Comparison of ENCODE assay signal across 9 cellular contexts in the genomic region with DNA sequence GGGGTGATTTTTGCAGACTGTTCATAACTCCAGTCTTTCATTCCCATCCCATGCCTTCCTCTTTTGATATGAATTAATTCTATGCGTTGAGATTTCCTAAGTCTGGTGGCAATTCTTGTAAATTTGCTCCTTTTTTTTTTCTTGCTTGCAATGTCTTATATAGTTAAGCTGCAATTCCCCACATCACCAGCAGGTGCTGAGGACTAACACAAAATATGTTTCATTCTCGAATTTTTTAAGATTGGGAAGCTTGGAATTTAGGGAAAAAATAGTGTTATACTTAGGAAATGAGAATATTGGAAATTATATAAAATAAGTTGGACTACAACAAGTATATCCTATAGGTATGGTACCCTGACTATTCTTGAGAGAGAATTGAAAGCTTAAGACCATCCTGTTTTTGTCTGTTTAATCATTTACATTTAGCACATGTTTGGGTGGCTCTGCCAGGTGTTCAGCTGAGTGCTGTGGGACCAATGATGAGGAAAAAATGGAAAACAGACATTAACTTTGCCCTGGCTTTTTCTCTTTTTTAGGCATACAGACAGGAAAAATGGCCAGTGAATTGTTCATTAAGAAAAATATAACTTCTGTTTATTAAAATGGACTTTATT. TPM values are rescaled to one million over a fixed set of nuclear protein-coding genes. Genes with fewer than 3 reads are reported as not detected.
DNase-seq lines count a peak whose midpoint lies in the region; ATAC-seq and TF ChIP-seq lines count a peak whose summit lies in the region.
"Had no signal": no experiment of that assay in that cellular context is flagged by ENCODE, and none has a peak within 500 bp of the region (broad histone marks: within the 10 kb centered on the region; RNA-seq: fewer than 3 reads in every experiment).

No MANE protein-coding gene starts in this region.

- H3K9me3 Mint-ChIP-seq in stimulated activated effector memory CD8-positive, alpha-beta T cell treated with anti-CD3 and anti-CD28 coated beads, Interleukin-12 subunit alpha, Interleukin-12 subunit beta, amount 100 ng/mL, for 72 hours: no peaks in the 10 kb centered on the region
- H3K9me3 Mint-ChIP-seq: memory B cell had no signal

- DNase-seq in AG04450 (ENCODE audit: low read depth, low spot score): no peak
- peak; percentile 4 for DNase-seq in RPMI7951 (ENCODE audit: low read depth)
- DNase-seq in hepatocyte (ENCODE audit: low spot score): peak; percentile 29
- no peak for DNase-seq in stimulated activated effector memory CD8-positive, alpha-beta T cell treated with anti-CD3 and anti-CD28 coated beads, Interleukin-12 subunit alpha, Interleukin-12 subunit beta, amount 100 ng/mL, for 72 hours (ENCODE audit: low spot score in 2 of 2)
- no peak for DNase-seq in activated naive CD4-positive, alpha-beta T cell (lab: John Stamatoyannopoulos, UW)
- DNase-seq in G401 (ENCODE audit: low spot score): no peak

- no peak for ATAC-seq in stimulated activated effector memory CD8-positive, alpha-beta T cell treated with anti-CD3 and anti-CD28 coated beads, Interleukin-12 subunit alpha, Interleukin-12 subunit beta, amount 100 ng/mL, for 72 hours
- ATAC-seq in HG03135 (IDR thresholded peaks at IDR 0.05; ENCODE audit: unreplicated experiment): no peak

- POLR2A ChIA-PET in AG04450 (lab: Yijun Ruan, JAX): no interaction called here

- no peak overlapping the region for H3K4me2 ChIP-seq in hepatocyte

- no peaks in the 10 kb centered on the region for H3K36me3 ChIP-seq in hepatocyte (replicated peaks; ENCODE audit: insufficient read depth, low read depth)

- H3K27ac Mint-ChIP-seq in stimulated activated effector memory CD8-positive, alpha-beta T cell treated with anti-CD3 and anti-CD28 coated beads, Interleukin-12 subunit alpha, Interleukin-12 subunit beta, amount 100 ng/mL, for 72 hours: no peak overlapping the region
- H3K27ac Mint-ChIP-seq: memory B cell had no signal

- TF ChIP-seq CTCF in AG04450 (IDR thresholded peaks at IDR 0.05; ENCODE audit: low read depth, low read length): peak; percentile 63
- peak; percentile 54 for TF ChIP-seq CTCF in GM12873 (IDR thresholded peaks at IDR 0.05; ENCODE audit: insufficient read depth, low read depth, low read length, missing control alignments)
- peak; percentile 36 for TF ChIP-seq CTCF in hepatocyte (IDR thresholded peaks at IDR 0.05; ENCODE audit: poor library complexity)

- H3K36me3 Mint-ChIP-seq in stimulated activated effector memory CD8-positive, alpha-beta T cell treated with anti-CD3 and anti-CD28 coated beads, Interleukin-12 subunit alpha, Interleukin-12 subunit beta, amount 100 ng/mL, for 72 hours: no peaks in the 10 kb centered on the region
- H3K36me3 Mint-ChIP-seq: memory B cell had no signal

- H3K4me1 ChIP-seq in hepatocyte (ENCODE audit: insufficient read depth): no peaks in the 10 kb centered on the region

- no peaks in the 10 kb centered on the region for H3K27me3 ChIP-seq in AG04450 (ENCODE audit: control insufficient read depth, insufficient read depth, low read length)
- H3K27me3 ChIP-seq in hepatocyte: no peaks in the 10 kb centered on the region

- H4K20me1 ChIP-seq in hepatocyte (ENCODE audit: insufficient read depth, poor library complexity, severe bottlenecking): no peaks in the 10 kb centered on the region

- no peaks in the 10 kb centered on the region for H3K4me1 Mint-ChIP-seq in stimulated activated effector memory CD8-positive, alpha-beta T cell treated with anti-CD3 and anti-CD28 coated beads, Interleukin-12 subunit alpha, Interleukin-12 subunit beta, amount 100 ng/mL, for 72 hours
- H3K4me1 Mint-ChIP-seq: memory B cell had no signal

- no peak overlapping the region for H2AFZ ChIP-seq in hepatocyte

- H3K4me3 ChIP-seq in AG04450 (ENCODE audit: low read depth, low read length): no peak overlapping the region
- H3K4me3 ChIP-seq in hepatocyte: no peak overlapping the region

- no peaks in the 10 kb centered on the region for H3K9me2 ChIP-seq in hepatocyte (replicated peaks; ENCODE audit: insufficient read depth)

- H3K4me3 Mint-ChIP-seq in stimulated activated effector memory CD8-positive, alpha-beta T cell treated with anti-CD3 and anti-CD28 coated beads, Interleukin-12 subunit alpha, Interleukin-12 subunit beta, amount 100 ng/mL, for 72 hours: no peak overlapping the region
- H3K4me3 Mint-ChIP-seq: memory B cell had no signal

- no peak overlapping the region for H3K27ac ChIP-seq in AG04450 (ENCODE audit: low read depth, low read length)
- H3K27ac ChIP-seq in hepatocyte: no peak overlapping the region

- in situ Hi-C loops in G401 (cut with HindIII; ENCODE audit: low sequenced_read_pairs): no loop called here

- whole genome bisulfite sequencing in hepatocyte (ENCODE audit: low lambda C conversion rate, missing lambda C conversion rate): 12% methylated on average over 2 of the region's 2 CpGs

- H3K79me2 ChIP-seq in hepatocyte: no peaks in the 10 kb centered on the region

- H3K9me3 ChIP-seq in AG04450 (ENCODE audit: control insufficient read depth, insufficient read depth, low read length) (no peaks in the 10 kb centered on the region), hepatocyte (ENCODE audit: low read depth) (no peaks in the 10 kb centered on the region)

- CTCF ChIA-PET in AG04450 (lab: Charles Lee): interaction anchor here (0.6 to 2.6 kb wide), 13 partner anchors 8 to 941 kb away, joined by 3 to 15 read pairs (median 3); no protein-coding TSS in a partner anchor

RNA-seq across cellular contexts. Expression of gene AFF2, which starts 30.2 kb away (rescaled TPM):
- polyA plus RNA-seq in AG04450 (2011; rRNA removed) (0.01 and 0.04 TPM in 2 replicates), hepatocyte (1.3 and 2.1 TPM in 2 replicates)
- 0.04 and 0.46 TPM in 2 replicates for polyA minus RNA-seq in AG04450 (2011; rRNA and poly(A)+ RNA removed)
- total RNA-seq in RPMI7951 (2014; rRNA removed; shearing (Covaris generic)): 0.68 and 1.7 TPM in 2 replicates
- 6.5 and 8.6 TPM in 2 replicates for total RNA-seq in hepatocyte
- 0.58 TPM in 1 of 2 replicates, not detected in the other for total RNA-seq in G401 (2014; rRNA removed; shearing (Covaris generic))

Comparison
In these comparisons a context has a peak if more than half of its experiments do, and no peak if none do; other contexts are left out.
1. DNase-seq: peak in RPMI7951 (single experiment) and hepatocyte (single experiment); none in AG04450 (single experiment), stimulated activated effector memory CD8-positive, alpha-beta T cell treated with anti-CD3 and anti-CD28 coated beads, Interleukin-12 subunit alpha, Interleukin-12 subunit beta, amount 100 ng/mL, for 72 hours (0 of 2), activated naive CD4-positive, alpha-beta T cell (0 of 4) and G401 (single experiment).
2. Peak in every context shown above with its lines, with median percentiles within 50 percentile points of each other: CTCF ChIP-seq.